In the genomic region with DNA sequence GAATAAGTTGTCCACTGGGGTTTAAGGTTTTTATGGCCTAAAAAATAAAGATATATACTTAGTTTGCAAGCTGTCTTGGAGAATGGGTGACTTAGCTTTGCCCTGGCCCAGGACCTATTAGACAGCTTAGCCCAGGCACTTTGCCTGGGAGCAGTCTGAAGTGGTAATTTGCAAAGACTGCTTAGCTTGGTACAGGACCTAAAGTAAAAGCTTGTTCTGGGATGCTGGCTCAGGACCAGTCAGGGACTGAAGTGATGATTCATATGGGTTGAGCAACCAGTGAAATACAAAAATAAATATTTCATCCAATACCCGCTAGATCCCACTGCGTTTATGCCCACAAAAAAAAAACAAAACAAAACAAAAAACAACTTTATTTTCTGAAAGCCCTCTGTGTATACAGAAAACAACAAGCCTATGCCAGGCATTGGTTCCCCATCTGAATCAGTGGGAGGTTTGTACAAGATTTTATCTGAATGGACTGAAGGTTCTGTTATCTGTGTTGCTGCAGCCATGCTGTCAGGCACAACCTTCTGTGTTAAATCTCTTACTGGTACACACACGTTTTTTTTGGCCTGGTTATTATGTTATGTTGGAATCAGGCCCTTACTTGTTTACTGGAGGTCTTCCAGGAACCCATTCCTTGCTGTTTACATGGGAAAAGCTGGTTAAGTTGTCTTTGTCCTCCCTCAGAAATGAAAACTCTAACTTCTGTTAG, we compare ENCODE assay signal across 19 cellular contexts. TPM values are rescaled to one million over a fixed set of nuclear protein-coding genes. Genes with fewer than 3 reads are reported as not detected.
"Had no signal": no experiment of that assay in that cellular context is flagged by ENCODE, and none has a peak within 500 bp of the region (broad histone marks: within the 10 kb centered on the region; RNA-seq: fewer than 3 reads in every experiment).

No MANE protein-coding gene starts in this region.

RNA-seq across cellular contexts. Expression of gene CDY2A, which starts 8.7 kb away (rescaled TPM):
- total RNA-seq: naive thymus-derived CD8-positive, alpha-beta T cell; natural killer cell treated with Interleukin-12 subunit alpha and Interleukin-12 subunit beta and Interleukin-15 and Interleukin-18, amount 100 ng/mL, for 72 hours; neural crest cell; omental fat pad; osteocyte; pancreas; posterior vena cava; prostate gland; pulmonary artery endothelial cell; right atrium auricular region; sciatic nerve; smooth muscle cell; spleen; suprapubic skin; thyroid gland; tibial nerve; upper lobe of left lung; urinary bladder; uterus had no signal
- polyA plus RNA-seq: naive thymus-derived CD8-positive, alpha-beta T cell; pancreas; smooth muscle cell; spleen; urinary bladder had no signal
